In the genomic region with DNA sequence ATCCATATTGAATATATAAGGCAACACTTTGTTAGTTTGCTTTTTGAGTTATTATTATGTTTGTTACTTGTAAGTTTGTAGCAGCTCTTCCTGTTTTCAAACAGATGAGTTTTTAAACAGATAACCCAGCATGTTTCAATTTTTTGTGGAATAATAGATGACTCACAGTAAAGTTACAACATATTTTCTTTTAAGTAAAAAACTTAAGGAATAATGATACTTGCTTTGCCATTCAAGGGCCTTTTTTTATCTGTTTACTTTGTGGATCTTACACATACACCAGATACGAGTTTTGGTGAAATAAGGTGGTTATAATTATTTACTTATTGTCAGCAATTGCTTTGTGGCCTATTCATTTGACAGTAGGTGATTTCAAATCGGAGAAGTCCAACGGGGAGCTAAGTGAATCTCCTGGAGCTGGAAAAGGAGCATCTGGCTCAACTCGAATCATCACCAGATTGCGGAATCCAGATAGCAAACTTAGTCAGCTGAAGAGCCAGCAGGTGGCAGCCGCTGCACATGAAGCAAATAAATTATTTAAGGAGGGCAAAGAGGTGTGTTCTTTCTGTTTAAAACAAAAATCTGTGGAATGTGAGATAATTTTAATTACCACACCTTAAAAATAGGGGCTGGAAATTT, we compare ENCODE assay signal across 10 cellular contexts.
DNase-seq lines count a peak whose midpoint lies in the region; ATAC-seq, FAIRE-seq and TF ChIP-seq lines count a peak whose summit lies in the region.
"Had no signal": no experiment of that assay in that cellular context is flagged by ENCODE, and none has a peak within 500 bp of the region (broad histone marks: within the 10 kb centered on the region; RNA-seq: fewer than 3 reads in every experiment).

No MANE protein-coding gene starts in this region.

- TF ChIP-seq CTCF in A673 (conservative IDR thresholded peaks at IDR 0.05; ENCODE audit: low read depth, low read length) (peak; percentile 65), WERI-Rb-1 (IDR thresholded peaks at IDR 0.05; ENCODE audit: low read depth, low read length) (peak; percentile 56), GM13977 (IDR thresholded peaks at IDR 0.05; ENCODE audit: extremely low read depth, insufficient read depth, missing control alignments) (no peak)

- intact Hi-C loops in A673 (cut with micrococcal nuclease; ENCODE audit: unreplicated experiment) (no loop called here), aorta (cut with DNase I) (no loop called here)

- H3K27ac ChIP-seq in A673 (ENCODE audit: low read depth, low read length, poor library complexity, severe bottlenecking) (no peak overlapping the region), WERI-Rb-1 (no peak overlapping the region), aorta (ENCODE audit: low read depth in 1 of 2, low read length in 2 of 2) (no peak overlapping the region)

- FAIRE-seq in islet of Langerhans (lab: Jason Lieb, UNC), result peak; percentile 38

- H3K27me3 ChIP-seq in A673 (replicated peaks; ENCODE audit: insufficient read depth, low read depth, low read length, poor library complexity) (no peaks in the 10 kb centered on the region), WERI-Rb-1 (ENCODE audit: insufficient read depth, low read depth, severe bottlenecking) (no peaks in the 10 kb centered on the region), aorta (ENCODE audit: control insufficient read depth in 1 of 2, insufficient read depth in 2 of 2, low read length in 1 of 2) (no peaks in the 10 kb centered on the region)

- no TSS peak for BruUV-seq in A673 (replicated peaks; lab: Mats Ljungman, UMichigan)

- in situ Hi-C loops in GM13977 (cut with MboI; ENCODE audit: low pct_unique_long_range_greater_than_20kb, low sequenced_read_pairs, unreplicated experiment), result no loop called here

- peak; percentile 62 for DNase-seq in A673 (ENCODE audit: low spot score)
- peak; percentile 73 for DNase-seq in HCEC 1CT
- DNase-seq in WERI-Rb-1, result peak; percentile 50
- DNase-seq in aorta, result no peak
- DNase-seq in GM13977 (ENCODE audit: low spot score), result no peak
- no peak for DNase-seq in NCI-H1417 treated with DMSO at 0.1 percent for 48 hours (lab: John Stamatoyannopoulos, UW)
- DNase-seq: activated naive CD8-positive, alpha-beta T cell treated with anti-CD3 and anti-CD28 coated beads, Interleukin-2, amount 10 ng/mL, durations not matched to agents 7 days and 5 days had no signal

- POLR2A ChIA-PET in A673 (lab: Charles Lee; ENCODE audit: low non-redundant PET), result no interaction called here

- H3K4me3 ChIP-seq in A673 (ENCODE audit: low read depth, low read length, poor library complexity, severe bottlenecking) (no peak overlapping the region), WERI-Rb-1 (ENCODE audit: low read depth, low read length) (no peak overlapping the region), aorta (ENCODE audit: low read length in 2 of 2) (no peak overlapping the region)

- CTCF ChIA-PET in A673 (lab: Charles Lee), result interaction anchor here (0.6 to 0.9 kb wide), 3 partner anchors 22 to 119 kb away, joined by 3 to 7 read pairs (median 5); no protein-coding TSS in a partner anchor

- no peaks in the 10 kb centered on the region for H3K9me3 ChIP-seq in A673 (ENCODE audit: low read depth, low read length, poor library complexity, severe bottlenecking)
- no peaks in the 10 kb centered on the region for H3K9me3 ChIP-seq in WERI-Rb-1 (ENCODE audit: severe bottlenecking)
- no peaks in the 10 kb centered on the region for H3K9me3 ChIP-seq in aorta (ENCODE audit: control insufficient read depth, low read length)

- H3K4me1 ChIP-seq in A673 (ENCODE audit: insufficient read depth, low read length, poor library complexity, severe bottlenecking) (no peaks in the 10 kb centered on the region), aorta (ENCODE audit: control insufficient read depth in 1 of 2, insufficient read depth in 2 of 2, low read length in 2 of 2) (no peaks in the 10 kb centered on the region)

- ATAC-seq in HG02588 (IDR thresholded peaks at IDR 0.05; ENCODE audit: unreplicated experiment) (no peak), aorta (ENCODE audit: low FRiP score) (no peak)
- ATAC-seq: Panc1 had no signal

- WGBS in aorta, 2 donors, result 74% methylated on average over 6 of the region's 6 CpGs

- H3K36me3 ChIP-seq in A673 (ENCODE audit: insufficient read depth, low read length, poor library complexity, severe bottlenecking), result peaks cover 59% of the 10 kb centered on the region
- peaks cover 64% of the 10 kb centered on the region for H3K36me3 ChIP-seq in WERI-Rb-1
- H3K36me3 ChIP-seq in aorta (ENCODE audit: control insufficient read depth in 1 of 2, insufficient read depth in 2 of 2, low read length in 1 of 2), result peaks cover 7 to 8% of the 10 kb centered on the region in 2 donors

Comparison
In these comparisons a context has a peak if more than half of its experiments do, and no peak if none do; other contexts are left out.
1. DNase-seq: peak in A673 (single experiment), HCEC 1CT (single experiment) and WERI-Rb-1 (single experiment); none in aorta (0 of 2), GM13977 (single experiment) and NCI-H1417 treated with DMSO at 0.1 percent for 48 hours (single experiment).